In genomic region chr10:95314519-95314918, GRCh38 we compare ENCODE assay signal across 16 cellular contexts. TPM values are rescaled to one million over a fixed set of nuclear protein-coding genes. Genes with fewer than 3 reads are reported as not detected.
DNase-seq lines count a peak whose midpoint lies in the region; ATAC-seq and TF ChIP-seq lines count a peak whose summit lies in the region.
"Had no signal": no experiment of that assay in that cellular context is flagged by ENCODE, and none has a peak within 500 bp of the region (broad histone marks: within the 10 kb centered on the region; RNA-seq: fewer than 3 reads in every experiment).

No MANE protein-coding gene starts in this region.

- H3K4me1 ChIP-seq in left ventricle myocardium inferior: peaks cover 65% of the 10 kb centered on the region
- H3K4me1 ChIP-seq in upper lobe of right lung: peaks cover 27% of the 10 kb centered on the region

- no peak for TF ChIP-seq CTCF in left ventricle myocardium inferior (IDR thresholded peaks at IDR 0.05; ENCODE audit: borderline replicate concordance)
- TF ChIP-seq CTCF in upper lobe of right lung (IDR thresholded peaks at IDR 0.05): no peak

- ATAC-seq in Right ventricle myocardium superior (ENCODE audit: poor library complexity): no peak
- ATAC-seq in left lobe of liver: peak; percentile 79
- peak; percentile 85 for ATAC-seq in upper lobe of right lung
- ATAC-seq: CD8-positive, alpha-beta T cell had no signal

- H3K27ac ChIP-seq in left ventricle myocardium inferior (replicated peaks): peak overlapping the region; percentile 24
- H3K27ac ChIP-seq in upper lobe of right lung: no peak overlapping the region

- DNase-seq in left ventricle myocardium inferior (no peak), Right ventricle myocardium superior (no peak), NCI-H2107 (lab: John Stamatoyannopoulos, UW) (peak; percentile 39), left lobe of liver (ENCODE audit: low spot score) (no peak), upper lobe of right lung (no peak), kidney glomerular epithelial cell (lab: John Stamatoyannopoulos, UW) (no peak), hypothalamus (lab: John Stamatoyannopoulos, UW) (no peak)
- DNase-seq in stimulated activated CD4-positive, alpha-beta T cell treated with anti-CD3 and anti-CD28 coated beads, Interleukin-12 subunit alpha, Interleukin-12 subunit beta, amount 100 ng/mL, for 4 hours: no peak
- DNase-seq: activated B cell treated with CpG ODN at 0.5 μM for 24 hours; activated CD4-positive, alpha-beta memory T cell treated with anti-CD3 and anti-CD28 coated beads for 36 hours; activated naive CD4-positive, alpha-beta T cell treated with anti-CD3 and anti-CD28 coated beads, Interleukin-2, amount 50 U/mL, for 16 hours; activated T-cell treated with anti-CD3 and anti-CD28 coated beads, Interleukin-2, amount 50 U/mL, for 1 hour; CD8-positive, alpha-beta T cell; NCI-H1105 treated with DMSO at 0.1 percent for 48 hours; NCI-H446; SIG-M5 had no signal

- intact Hi-C loops in left ventricle myocardium inferior (cut with micrococcal nuclease) (no loop called here), Right ventricle myocardium superior (cut with DNase I) (no loop called here), upper lobe of right lung (cut with DNase I) (no loop called here)

- H3K27me3 ChIP-seq in left ventricle myocardium inferior (ENCODE audit: low read depth): no peaks in the 10 kb centered on the region
- H3K27me3 ChIP-seq in upper lobe of right lung: no peaks in the 10 kb centered on the region

- H3K4me3 ChIP-seq in left ventricle myocardium inferior (no peak overlapping the region), upper lobe of right lung (no peak overlapping the region)

- peaks cover 45% of the 10 kb centered on the region for H3K36me3 ChIP-seq in left ventricle myocardium inferior
- H3K36me3 ChIP-seq in upper lobe of right lung: no peaks in the 10 kb centered on the region

- H3K9me3 ChIP-seq in left ventricle myocardium inferior (replicated peaks) (no peaks in the 10 kb centered on the region), upper lobe of right lung (no peaks in the 10 kb centered on the region)

RNA-seq across cellular contexts. Expression of gene PDLIM1, which starts 23.7 kb away (rescaled TPM):
- 358 TPM for total RNA-seq in left ventricle myocardium inferior
- 226 TPM for total RNA-seq in Right ventricle myocardium superior
- total RNA-seq in left lobe of liver: 67.1 TPM
- 190 TPM for total RNA-seq in upper lobe of right lung
